26 cellular contexts compared by ENCODE assay signal in genomic region chr6:163643866-163644265, GRCh38.
"Had no signal": no experiment of that assay in that cellular context is flagged by ENCODE, and none has a peak within 500 bp of the region (broad histone marks: within the 10 kb centered on the region; RNA-seq: fewer than 3 reads in every experiment).

No MANE protein-coding gene starts in this region.

- H3K27ac Mint-ChIP-seq: activated CD4-positive, alpha-beta memory T cell treated with anti-CD3 and anti-CD28 coated beads, Interleukin-2, amount 10 ng/mL, durations not matched to agents 7 days and 5 days; activated CD4-positive, alpha-beta T cell treated with anti-CD3 and anti-CD28 coated beads for 36 hours; activated naive CD4-positive, alpha-beta T cell treated with anti-CD3 and anti-CD28 coated beads, Interleukin-2, amount 10 ng/mL, durations not matched to agents 7 days and 5 days; activated naive CD8-positive, alpha-beta T cell treated with anti-CD3 and anti-CD28 coated beads for 36 hours; activated T-helper 17 cell treated with anti-CD3 and anti-CD28 coated beads, Interleukin-2, amount 50 U/mL, for 72 hours; T-cell had no signal

- H3K4me1 Mint-ChIP-seq: activated CD4-positive, alpha-beta memory T cell treated with anti-CD3 and anti-CD28 coated beads, Interleukin-2, amount 10 ng/mL, durations not matched to agents 7 days and 5 days; activated CD4-positive, alpha-beta T cell treated with anti-CD3 and anti-CD28 coated beads for 36 hours; activated naive CD4-positive, alpha-beta T cell treated with anti-CD3 and anti-CD28 coated beads, Interleukin-2, amount 10 ng/mL, durations not matched to agents 7 days and 5 days; activated naive CD8-positive, alpha-beta T cell treated with anti-CD3 and anti-CD28 coated beads for 36 hours; activated T-helper 17 cell treated with anti-CD3 and anti-CD28 coated beads, Interleukin-2, amount 50 U/mL, for 72 hours; T-cell had no signal

- H3K27ac ChIP-seq: brain microvascular endothelial cell, cardiac muscle cell, VCaP had no signal

- DNase-seq: activated CD4-positive, alpha-beta memory T cell treated with anti-CD3 and anti-CD28 coated beads, Interleukin-2, amount 10 ng/mL, durations not matched to agents 7 days and 5 days; activated CD4-positive, alpha-beta T cell treated with anti-CD3 and anti-CD28 coated beads for 36 hours; activated CD4-positive, alpha-beta T cell treated with anti-CD3 and anti-CD28 coated beads, Interleukin-2, amount 50 U/mL, for 1 hour; activated gamma-delta T cell treated with Interleukin-2 at 50 U/mL for 16 hours; activated naive CD4-positive, alpha-beta T cell treated with anti-CD3 and anti-CD28 coated beads, Interleukin-2, amount 10 ng/mL, durations not matched to agents 7 days and 5 days; activated naive CD8-positive, alpha-beta T cell treated with anti-CD3 and anti-CD28 coated beads for 36 hours; activated T-cell treated with anti-CD3 and anti-CD28 coated beads for 4 hours; activated T-cell treated with anti-CD3 and anti-CD28 coated beads, Interleukin-2, amount 50 U/mL, for 48 hours; brain microvascular endothelial cell; Kasumi-1; KBM-7; NCI-H1105 treated with DMSO at 0.1 percent for 48 hours; NCI-H1436 treated with DMSO at 0.1 percent for 48 hours; NCI-H1930; NCI-H2171; NCI-H2227 treated with DMSO at 0.1 percent for 48 hours; NCI-H446 treated with DMSO at 0.1 percent for 48 hours; NCI-H526; NCI-H82; SIG-M5; T-cell; T-helper 2 cell; T1000 had no signal

- ATAC-seq: activated CD4-positive, alpha-beta T cell treated with anti-CD3 and anti-CD28 coated beads for 36 hours; activated T-helper 17 cell treated with anti-CD3 and anti-CD28 coated beads, Interleukin-2, amount 50 U/mL, for 72 hours; T-cell had no signal

- H3K4me3 ChIP-seq: cardiac muscle cell had no signal

- H3K36me3 Mint-ChIP-seq: activated naive CD4-positive, alpha-beta T cell treated with anti-CD3 and anti-CD28 coated beads, Interleukin-2, amount 10 ng/mL, durations not matched to agents 7 days and 5 days; activated naive CD8-positive, alpha-beta T cell treated with anti-CD3 and anti-CD28 coated beads for 36 hours; T-cell had no signal

- H3K27me3 ChIP-seq: brain microvascular endothelial cell, cardiac muscle cell had no signal

- H3K9me3 Mint-ChIP-seq: activated CD4-positive, alpha-beta memory T cell treated with anti-CD3 and anti-CD28 coated beads, Interleukin-2, amount 10 ng/mL, durations not matched to agents 7 days and 5 days; activated naive CD4-positive, alpha-beta T cell treated with anti-CD3 and anti-CD28 coated beads, Interleukin-2, amount 10 ng/mL, durations not matched to agents 7 days and 5 days; activated naive CD8-positive, alpha-beta T cell treated with anti-CD3 and anti-CD28 coated beads for 36 hours; activated T-helper 17 cell treated with anti-CD3 and anti-CD28 coated beads, Interleukin-2, amount 50 U/mL, for 72 hours; T-cell had no signal

- H3K36me3 ChIP-seq: brain microvascular endothelial cell, cardiac muscle cell had no signal

- H3K4me3 Mint-ChIP-seq: activated CD4-positive, alpha-beta memory T cell treated with anti-CD3 and anti-CD28 coated beads, Interleukin-2, amount 10 ng/mL, durations not matched to agents 7 days and 5 days; activated CD4-positive, alpha-beta T cell treated with anti-CD3 and anti-CD28 coated beads for 36 hours; activated naive CD4-positive, alpha-beta T cell treated with anti-CD3 and anti-CD28 coated beads, Interleukin-2, amount 10 ng/mL, durations not matched to agents 7 days and 5 days; activated naive CD8-positive, alpha-beta T cell treated with anti-CD3 and anti-CD28 coated beads for 36 hours; activated T-helper 17 cell treated with anti-CD3 and anti-CD28 coated beads, Interleukin-2, amount 50 U/mL, for 72 hours; T-cell had no signal
